1 cellular context compared by ENCODE assay signal in the genomic region with DNA sequence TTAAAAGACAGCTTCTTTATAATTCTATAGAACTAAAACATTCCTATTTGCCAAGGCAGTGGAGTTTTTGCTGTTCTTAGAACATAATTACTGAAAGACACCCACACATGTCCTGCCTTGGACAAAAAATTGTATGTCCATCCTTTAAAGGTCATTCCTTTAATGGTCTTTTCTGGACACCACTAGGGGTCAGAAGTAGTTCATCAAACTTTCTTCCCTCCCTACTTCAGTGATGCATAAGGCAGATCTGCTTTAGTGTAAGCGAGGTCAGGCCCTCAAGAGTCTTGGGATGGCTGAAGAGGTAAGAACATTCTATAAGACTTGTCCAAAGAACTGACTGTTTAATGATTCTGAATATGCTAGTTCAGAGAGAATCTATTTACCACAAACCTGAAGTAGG.
TF ChIP-seq lines count a peak whose summit lies in the region.

No MANE protein-coding gene starts in this region.

TF ChIP-seq in H1, 55 proteins besides CTCF, POLR2A, EP300 and RAD21:
- TF ChIP-seq BRCA1 (IDR thresholded peaks at IDR 0.05; ENCODE audit: low read depth, low read length) = 0 out of 2 replicates have a peak, but pooled peaks have one; percentile 34
- TF ChIP-seq SP2 (IDR thresholded peaks at IDR 0.05; ENCODE audit: low read length) = no peak
